In the genomic region with DNA sequence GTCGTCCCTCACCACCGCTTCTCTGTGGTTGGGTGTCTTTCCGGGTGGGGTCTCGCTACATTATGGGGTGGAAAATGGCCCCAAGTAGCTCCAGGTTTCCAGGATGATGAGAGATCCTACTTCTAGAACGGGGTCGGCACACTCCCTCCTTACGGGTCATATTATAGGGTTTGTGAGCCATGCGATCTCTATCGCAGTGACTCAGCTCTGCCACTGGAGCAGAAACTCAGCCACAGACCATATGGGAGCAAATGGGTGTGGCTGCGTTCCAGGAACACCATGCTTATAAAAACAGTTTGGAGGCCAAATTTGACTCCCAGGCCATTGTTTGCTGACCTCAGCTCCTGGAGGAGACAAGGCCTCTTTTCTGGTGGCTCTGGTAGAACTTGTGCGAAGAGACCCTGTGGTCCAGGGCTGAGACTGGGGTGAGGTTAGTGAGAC, we compare ENCODE assay signal across 8 cellular contexts.
DNase-seq lines count a peak whose midpoint lies in the region; ATAC-seq and TF ChIP-seq lines count a peak whose summit lies in the region.
"Not testable (repeated sequence)": the region's sequence is repeated elsewhere in the genome, so short reads cannot be mapped to it uniquely, and the experiment has no call there.

No MANE protein-coding gene starts in this region.

- not testable (repeated sequence) for H3K4me3 ChIP-seq in foreskin fibroblast (ENCODE audit: low read depth in 1 of 2, low read length in 2 of 2)

- DNase-seq in COLO668 (lab: John Stamatoyannopoulos, UW; ENCODE audit: unreplicated experiment) = peak; percentile 55
- peak; percentile 36 for DNase-seq in HEK293T (ENCODE audit: extremely low spot score)
- peak; percentile 12 for DNase-seq in NCI-H2107 (lab: John Stamatoyannopoulos, UW)
- DNase-seq in RWPE1 (ENCODE audit: low spot score) = peak; percentile 72
- DNase-seq in MCF 10A (ENCODE audit: unreplicated experiment) = peak; percentile 91
- DNase-seq in foreskin fibroblast = peak; percentile 84 to 90
- DNase-seq in memory B cell (ENCODE audit: low spot score in 2 of 2) = not testable (repeated sequence)
- peak in 2 of 49 donors; percentile 41 to 61 for DNase-seq in substantia nigra (lab: John Stamatoyannopoulos, UW)

- not testable (repeated sequence) for BruUV-seq in MCF 10A (replicated peaks; lab: Mats Ljungman, UMichigan)

- intact Hi-C loops in MCF 10A (cut with micrococcal nuclease) = not testable (repeated sequence)

- H3K27ac ChIP-seq in RWPE1 = peak overlapping the region; percentile 72
- H3K27ac ChIP-seq in substantia nigra (ENCODE audit: low read depth, low read length, poor library complexity, severe bottlenecking) = peak overlapping the region; percentile 61

- POLR2A ChIA-PET in HEK293T (lab: Yijun Ruan, JAX); RWPE1 (lab: Yijun Ruan, JAX; ENCODE audit: low non-redundant PET): not testable (repeated sequence)
- POLR2A ChIA-PET in MCF 10A (lab: Yijun Ruan, JAX) = interaction anchor here (0.8 to 3.8 kb wide), 3 partner anchors 9 to 186 kb away, joined by 3 to 15 read pairs (median 6); a partner anchor contains a TSS

- H3K36me3 Mint-ChIP-seq in MCF 10A (ENCODE audit: insufficient read depth, unreplicated experiment); memory B cell: not testable (repeated sequence)

- H3K27me3 Mint-ChIP-seq in MCF 10A (ENCODE audit: insufficient read depth, unreplicated experiment); memory B cell: not testable (repeated sequence)

- TF ChIP-seq CTCF in RWPE1 (conservative IDR thresholded peaks at IDR 0.05; ENCODE audit: low read depth); MCF 10A (IDR thresholded peaks at IDR 0.05; ENCODE audit: unreplicated experiment); foreskin fibroblast (IDR thresholded peaks at IDR 0.05; ENCODE audit: low read depth, low read length): not testable (repeated sequence)

- CTCF ChIA-PET in HEK293T (lab: Yijun Ruan, JAX) (interaction anchor here (0.6 kb wide), 1 partner anchor 25 kb away, joined by 4 read pairs; no protein-coding TSS in a partner anchor), MCF 10A (lab: Yijun Ruan, JAX) (interaction anchor here (1.0 kb wide), 1 partner anchor 30 kb away, joined by 3 read pairs; no protein-coding TSS in a partner anchor)
- CTCF ChIA-PET in RWPE1 (lab: Yijun Ruan, JAX) = not testable (repeated sequence)

- H3K4me1 Mint-ChIP-seq in MCF 10A (ENCODE audit: insufficient read depth, unreplicated experiment) (peaks cover 19% of the 10 kb centered on the region), memory B cell (peaks cover 41% of the 10 kb centered on the region)

- peak overlapping the region; percentile 94 for H3K27ac Mint-ChIP-seq in MCF 10A (ENCODE audit: low read depth, unreplicated experiment)
- peak overlapping the region; percentile 98 for H3K27ac Mint-ChIP-seq in memory B cell

- peak overlapping the region; percentile 48 for H3K4me3 Mint-ChIP-seq in MCF 10A (ENCODE audit: unreplicated experiment)
- not testable (repeated sequence) for H3K4me3 Mint-ChIP-seq in memory B cell

- ATAC-seq in memory B cell (ENCODE audit: low read depth) = not testable (repeated sequence)

- not testable (repeated sequence) for H3K9me3 Mint-ChIP-seq in MCF 10A (ENCODE audit: unreplicated experiment); memory B cell
